Comparison of ENCODE assay signal across 1 cellular context in genomic region chr16:11742536-11743307, GRCh38.
TF ChIP-seq lines count a peak whose summit lies in the region.

Gene TXNDC11 (minus strand): TSS chr16:11742857. CDS start chr16:11742730, 127 bp downstream.

TF ChIP-seq in HepG2, 621 proteins besides CTCF, POLR2A, EP300 and RAD21 (continued from another document and continues in another):
- TF ChIP-seq, protein P1, sequence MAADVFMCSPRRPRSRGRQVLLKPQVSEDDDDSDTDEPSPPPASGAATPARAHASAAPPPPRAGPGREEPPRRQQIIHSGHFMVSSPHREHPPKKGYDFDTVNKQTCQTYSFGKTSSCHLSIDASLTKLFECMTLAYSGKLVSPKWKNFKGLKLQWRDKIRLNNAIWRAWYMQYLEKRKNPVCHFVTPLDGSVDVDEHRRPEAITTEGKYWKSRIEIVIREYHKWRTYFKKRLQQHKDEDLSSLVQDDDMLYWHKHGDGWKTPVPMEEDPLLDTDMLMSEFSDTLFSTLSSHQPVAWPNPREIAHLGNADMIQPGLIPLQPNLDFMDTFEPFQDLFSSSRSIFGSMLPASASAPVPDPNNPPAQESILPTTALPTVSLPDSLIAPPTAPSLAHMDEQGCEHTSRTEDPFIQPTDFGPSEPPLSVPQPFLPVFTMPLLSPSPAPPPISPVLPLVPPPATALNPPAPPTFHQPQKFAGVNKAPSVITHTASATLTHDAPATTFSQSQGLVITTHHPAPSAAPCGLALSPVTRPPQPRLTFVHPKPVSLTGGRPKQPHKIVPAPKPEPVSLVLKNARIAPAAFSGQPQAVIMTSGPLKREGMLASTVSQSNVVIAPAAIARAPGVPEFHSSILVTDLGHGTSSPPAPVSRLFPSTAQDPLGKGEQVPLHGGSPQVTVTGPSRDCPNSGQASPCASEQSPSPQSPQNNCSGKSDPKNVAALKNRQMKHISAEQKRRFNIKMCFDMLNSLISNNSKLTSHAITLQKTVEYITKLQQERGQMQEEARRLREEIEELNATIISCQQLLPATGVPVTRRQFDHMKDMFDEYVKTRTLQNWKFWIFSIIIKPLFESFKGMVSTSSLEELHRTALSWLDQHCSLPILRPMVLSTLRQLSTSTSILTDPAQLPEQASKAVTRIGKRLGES (CRISPR knock-in tag; IDR thresholded peaks at IDR 0.05; ENCODE audit: borderline replicate concordance): no peak
- TF ChIP-seq ZNF652 (CRISPR knock-in tag; IDR thresholded peaks at IDR 0.05; ENCODE audit: borderline replicate concordance, low read depth) (no peak), LBX2 (CRISPR knock-in tag; IDR thresholded peaks at IDR 0.05; ENCODE audit: borderline replicate concordance) (peak; percentile 40; the same call in 1 of the 2 replicates), MBD4 (IDR thresholded peaks at IDR 0.05; ENCODE audit: borderline replicate concordance, low read length) (no peak), ZNF180 (CRISPR knock-in tag; IDR thresholded peaks at IDR 0.05; ENCODE audit: borderline replicate concordance, low read depth) (no peak), TCF7 (IDR thresholded peaks at IDR 0.05; ENCODE audit: low read depth) (no peak; the same call in 1 of the 2 replicates), NR2C2 (CRISPR knock-in tag; IDR thresholded peaks at IDR 0.05; ENCODE audit: borderline replicate concordance) (peak; percentile 92), ZSCAN30 (CRISPR knock-in tag; IDR thresholded peaks at IDR 0.05) (no peak; the same call in 1 of the 2 replicates), REXO4 (CRISPR knock-in tag; IDR thresholded peaks at IDR 0.05; ENCODE audit: borderline replicate concordance) (peak; percentile 87; the same call in 1 of the 2 replicates), ZNF746 (CRISPR knock-in tag; IDR thresholded peaks at IDR 0.05) (peak; percentile 47; the same call in 1 of the 2 replicates), BRF2 (CRISPR knock-in tag; IDR thresholded peaks at IDR 0.05) (peak; percentile 92; the same call in 1 of the 2 replicates), ZBTB38 (CRISPR knock-in tag; IDR thresholded peaks at IDR 0.05) (peak; percentile 99), NCOA2 (CRISPR knock-in tag; IDR thresholded peaks at IDR 0.05) (peak; percentile 37; the same call in 1 of the 2 replicates), ZNF101 (CRISPR knock-in tag; IDR thresholded peaks at IDR 0.05; ENCODE audit: borderline replicate concordance, low read depth) (peak; percentile 73; the same call in 1 of the 2 replicates), PAWR (CRISPR knock-in tag; IDR thresholded peaks at IDR 0.05; ENCODE audit: borderline replicate concordance) (peak; percentile 14; the same call in 1 of the 2 replicates), SNAI1 (CRISPR knock-in tag; IDR thresholded peaks at IDR 0.05; ENCODE audit: borderline replicate concordance) (peak; percentile 90), SAFB2 (CRISPR knock-in tag; IDR thresholded peaks at IDR 0.05; ENCODE audit: borderline replicate concordance, low read depth) (peak; percentile 94), ZNF367 (CRISPR knock-in tag; IDR thresholded peaks at IDR 0.05; ENCODE audit: borderline replicate concordance) (peak; percentile 42; the same call in 1 of the 2 replicates), ZUFSP (CRISPR knock-in tag; IDR thresholded peaks at IDR 0.05; ENCODE audit: borderline replicate concordance) (no peak), HMGA1 (CRISPR knock-in tag; conservative IDR thresholded peaks at IDR 0.05) (no peak), TMF1 (CRISPR knock-in tag; IDR thresholded peaks at IDR 0.05; ENCODE audit: low read depth) (peak; percentile 98), SOX13 (IDR thresholded peaks at IDR 0.05) (0 out of 2 replicates have a peak, but pooled peaks have one; percentile 11), SOX13 (CRISPR knock-in tag; conservative IDR thresholded peaks at IDR 0.05 in 1 of 2, IDR thresholded peaks at IDR 0.05 in 1 of 2) (peak; percentile 81 to 96; a peak in 2 of 4 replicates), REST (IDR thresholded peaks at IDR 0.05; ENCODE audit: borderline replicate concordance in 1 of 2, low read depth in 1 of 2, low read length in 2 of 2) (peak in 1 of 2 experiments; percentile 46; a peak in 2 of 4 replicates), SOX6 (IDR thresholded peaks at IDR 0.05) (no peak), SOX6 (CRISPR knock-in tag; IDR thresholded peaks at IDR 0.05) (peak; percentile 60), ZSCAN31 (CRISPR knock-in tag; IDR thresholded peaks at IDR 0.05; ENCODE audit: low read depth) (peak; percentile 79), PLSCR1 (CRISPR knock-in tag; IDR thresholded peaks at IDR 0.05; ENCODE audit: borderline replicate concordance) (peak; percentile 40; the same call in 1 of the 2 replicates), ZNF333 (CRISPR knock-in tag; IDR thresholded peaks at IDR 0.05; ENCODE audit: borderline replicate concordance) (no peak), ZNF674 (CRISPR knock-in tag; IDR thresholded peaks at IDR 0.05; ENCODE audit: low read depth) (no peak; the same call in 1 of the 2 replicates), MTF2 (CRISPR knock-in tag; IDR thresholded peaks at IDR 0.05; ENCODE audit: borderline replicate concordance) (peak; percentile 58; the same call in 1 of the 2 replicates), ZNF766 (CRISPR knock-in tag; IDR thresholded peaks at IDR 0.05; ENCODE audit: borderline replicate concordance) (peak; percentile 71), ZNF713 (CRISPR knock-in tag; IDR thresholded peaks at IDR 0.05) (peak; percentile 91), PHB2 (IDR thresholded peaks at IDR 0.05; ENCODE audit: partially characterized antibody) (no peak), ZNF883 (CRISPR knock-in tag; IDR thresholded peaks at IDR 0.05; ENCODE audit: not compliant biosample characterization) (no peak), CREB3 (CRISPR knock-in tag; IDR thresholded peaks at IDR 0.05) (peak; percentile 83; the same call in 1 of the 2 replicates), ZKSCAN5 (CRISPR knock-in tag; IDR thresholded peaks at IDR 0.05) (0 out of 2 replicates have a peak, but pooled peaks have one; percentile 36), YEATS4 (CRISPR knock-in tag; IDR thresholded peaks at IDR 0.05; ENCODE audit: borderline replicate concordance) (peak; percentile 95), ZNF552 (CRISPR knock-in tag; IDR thresholded peaks at IDR 0.05; ENCODE audit: borderline replicate concordance) (no peak; the same call in 1 of the 2 replicates), ZNF577 (CRISPR knock-in tag; IDR thresholded peaks at IDR 0.05; ENCODE audit: borderline replicate concordance, low read depth) (peak; percentile 82; the same call in 1 of the 2 replicates), ZNF446 (CRISPR knock-in tag; IDR thresholded peaks at IDR 0.05) (peak; percentile 52), ZNF234 (CRISPR knock-in tag; conservative IDR thresholded peaks at IDR 0.05) (no peak), HNF4A (CRISPR knock-in tag; IDR thresholded peaks at IDR 0.05) (peak; percentile 46; the same call in 1 of the 2 replicates), ATF5 (CRISPR knock-in tag; IDR thresholded peaks at IDR 0.05; ENCODE audit: low read depth) (peak; percentile 70; the same call in 1 of the 2 replicates), ZNF775 (CRISPR knock-in tag; IDR thresholded peaks at IDR 0.05; ENCODE audit: borderline replicate concordance) (peak; percentile 96), KLF6 (CRISPR knock-in tag; IDR thresholded peaks at IDR 0.05) (peak; percentile 83)
- TF ChIP-seq, protein P2, sequence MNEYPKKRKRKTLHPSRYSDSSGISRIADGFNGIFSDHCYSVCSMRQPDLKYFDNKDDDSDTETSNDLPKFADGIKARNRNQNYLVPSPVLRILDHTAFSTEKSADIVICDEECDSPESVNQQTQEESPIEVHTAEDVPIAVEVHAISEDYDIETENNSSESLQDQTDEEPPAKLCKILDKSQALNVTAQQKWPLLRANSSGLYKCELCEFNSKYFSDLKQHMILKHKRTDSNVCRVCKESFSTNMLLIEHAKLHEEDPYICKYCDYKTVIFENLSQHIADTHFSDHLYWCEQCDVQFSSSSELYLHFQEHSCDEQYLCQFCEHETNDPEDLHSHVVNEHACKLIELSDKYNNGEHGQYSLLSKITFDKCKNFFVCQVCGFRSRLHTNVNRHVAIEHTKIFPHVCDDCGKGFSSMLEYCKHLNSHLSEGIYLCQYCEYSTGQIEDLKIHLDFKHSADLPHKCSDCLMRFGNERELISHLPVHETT (CRISPR knock-in tag; conservative IDR thresholded peaks at IDR 0.05): peak; percentile 93
- TF ChIP-seq, protein P3, sequence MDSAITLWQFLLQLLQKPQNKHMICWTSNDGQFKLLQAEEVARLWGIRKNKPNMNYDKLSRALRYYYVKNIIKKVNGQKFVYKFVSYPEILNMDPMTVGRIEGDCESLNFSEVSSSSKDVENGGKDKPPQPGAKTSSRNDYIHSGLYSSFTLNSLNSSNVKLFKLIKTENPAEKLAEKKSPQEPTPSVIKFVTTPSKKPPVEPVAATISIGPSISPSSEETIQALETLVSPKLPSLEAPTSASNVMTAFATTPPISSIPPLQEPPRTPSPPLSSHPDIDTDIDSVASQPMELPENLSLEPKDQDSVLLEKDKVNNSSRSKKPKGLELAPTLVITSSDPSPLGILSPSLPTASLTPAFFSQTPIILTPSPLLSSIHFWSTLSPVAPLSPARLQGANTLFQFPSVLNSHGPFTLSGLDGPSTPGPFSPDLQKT (CRISPR knock-in tag; IDR thresholded peaks at IDR 0.05; ENCODE audit: borderline replicate concordance): no peak
